15 cellular contexts compared by ENCODE assay signal in genomic region chr9:13485068-13485596, GRCh38.
DNase-seq lines count a peak whose midpoint lies in the region; ATAC-seq, FAIRE-seq and TF ChIP-seq lines count a peak whose summit lies in the region.
"Had no signal": no experiment of that assay in that cellular context is flagged by ENCODE, and none has a peak within 500 bp of the region (broad histone marks: within the 10 kb centered on the region; RNA-seq: fewer than 3 reads in every experiment).

No MANE protein-coding gene starts in this region.

- H3K9me3 ChIP-seq in suprapubic skin = no peaks in the 10 kb centered on the region
- H3K9me3 ChIP-seq: SJCRH30 had no signal

- TF ChIP-seq POLR2A in suprapubic skin (IDR thresholded peaks at IDR 0.05) (no peak), H54 (IDR thresholded peaks at IDR 0.05; ENCODE audit: low read depth, low read length) (no peak)

- no peak for ATAC-seq in GM19463 (IDR thresholded peaks at IDR 0.05; ENCODE audit: unreplicated experiment)
- ATAC-seq: left colon had no signal

- WGBS in suprapubic skin = 29% methylated on average over 3 of the region's 3 CpGs

- H3K4me1 ChIP-seq in suprapubic skin = peaks cover 28% of the 10 kb centered on the region
- H3K4me1 ChIP-seq: SJCRH30 had no signal

- FAIRE-seq in H54 (lab: Jason Lieb, UNC) = no peak
- FAIRE-seq: GM18507, small intestine had no signal

- no peaks in the 10 kb centered on the region for H3K27me3 ChIP-seq in suprapubic skin
- H3K27me3 ChIP-seq: SJCRH30 had no signal

- DNase-seq in LHCN-M2 (ENCODE audit: low read depth) (peak; percentile 67), choroid plexus epithelial cell (ENCODE audit: low read depth) (peak; percentile 90), left kidney (ENCODE audit: low read depth, low spot score) (peak; percentile 15), suprapubic skin (ENCODE audit: low spot score in 2 of 2) (no peak), NCI-H526 (lab: John Stamatoyannopoulos, UW) (no peak), NCI-H510A (lab: John Stamatoyannopoulos, UW) (no peak), H54 (ENCODE audit: insufficient read length, low spot score) (no peak)
- DNase-seq: activated gamma-delta T cell treated with Interleukin-2 at 50 U/mL for 16 hours, DMS153, NCI-H2171 treated with DMSO at 0.1 percent for 48 hours, SJCRH30, small intestine had no signal

- TF ChIP-seq CTCF in choroid plexus epithelial cell (conservative IDR thresholded peaks at IDR 0.05; ENCODE audit: low read depth, low read length) (peak; percentile 25), suprapubic skin (IDR thresholded peaks at IDR 0.05) (no peak)

- H3K27ac ChIP-seq in suprapubic skin = peak overlapping the region; percentile 64
- H3K27ac ChIP-seq: SJCRH30 had no signal

- no peaks in the 10 kb centered on the region for H3K36me3 ChIP-seq in suprapubic skin
- H3K36me3 ChIP-seq: SJCRH30 had no signal

- TF ChIP-seq EP300 in suprapubic skin (IDR thresholded peaks at IDR 0.05) = no peak

- H3K4me3 ChIP-seq in choroid plexus epithelial cell (ENCODE audit: low read depth, low read length) = no peak overlapping the region
- no peak overlapping the region for H3K4me3 ChIP-seq in suprapubic skin
- H3K4me3 ChIP-seq: SJCRH30 had no signal

Comparison
In these comparisons a context has a peak if more than half of its experiments do, and no peak if none do; other contexts are left out.
1. DNase-seq: peak in LHCN-M2 (single experiment), choroid plexus epithelial cell (single experiment) and left kidney (single experiment); none in suprapubic skin (0 of 2), NCI-H526 (0 of 2), NCI-H510A (single experiment) and H54 (single experiment).